Comparison of ENCODE assay signal across 12 cellular contexts in genomic region chr7:36286688-36287087, GRCh38.
DNase-seq lines count a peak whose midpoint lies in the region; ATAC-seq and TF ChIP-seq lines count a peak whose summit lies in the region.
"Had no signal": no experiment of that assay in that cellular context is flagged by ENCODE, and none has a peak within 500 bp of the region (broad histone marks: within the 10 kb centered on the region; RNA-seq: fewer than 3 reads in every experiment).

No MANE protein-coding gene starts in this region.

- peaks cover 87% of the 10 kb centered on the region for H3K4me1 Mint-ChIP-seq in activated CD4-positive, alpha-beta T cell treated with anti-CD3 and anti-CD28 coated beads, Interleukin-2, amount 10 ng/mL, durations not matched to agents 7 days and 5 days

- ATAC-seq in HG03521 (IDR thresholded peaks at IDR 0.05; ENCODE audit: unreplicated experiment) (no peak), GM18519 (IDR thresholded peaks at IDR 0.05; ENCODE audit: low FRiP score, unreplicated experiment) (no peak)

- TF ChIP-seq CTCF in OCI-LY7 (conservative IDR thresholded peaks at IDR 0.05; ENCODE audit: low read length) (no peak), colonic mucosa (IDR thresholded peaks at IDR 0.05) (no peak)

- no peaks in the 10 kb centered on the region for H3K9me3 Mint-ChIP-seq in activated CD4-positive, alpha-beta T cell treated with anti-CD3 and anti-CD28 coated beads, Interleukin-2, amount 10 ng/mL, durations not matched to agents 7 days and 5 days
- H3K9me3 Mint-ChIP-seq: endodermal cell had no signal

- peaks cover 15% of the 10 kb centered on the region for H3K36me3 Mint-ChIP-seq in activated CD4-positive, alpha-beta T cell treated with anti-CD3 and anti-CD28 coated beads, Interleukin-2, amount 10 ng/mL, durations not matched to agents 7 days and 5 days (ENCODE audit: low read depth)

- no peaks in the 10 kb centered on the region for H4K20me1 ChIP-seq in OCI-LY7 (ENCODE audit: insufficient read depth, low read length)

- no peak overlapping the region for H3K4me3 ChIP-seq in OCI-LY7 (ENCODE audit: low read depth, low read length, poor library complexity, severe bottlenecking)
- H3K4me3 ChIP-seq in colonic mucosa, result no peak overlapping the region
- H3K4me3 ChIP-seq in skin epidermis, result no peak overlapping the region
- H3K4me3 ChIP-seq: thyroid gland had no signal

- H3K27ac ChIP-seq in OCI-LY7 (ENCODE audit: low read depth, low read length, poor library complexity, severe bottlenecking) (peak overlapping the region; percentile 75), colonic mucosa (peak overlapping the region; percentile 60), skin epidermis (peak overlapping the region in 14 of 21 experiments; percentile 5 to 90 (median 45))
- H3K27ac ChIP-seq: thyroid gland had no signal

- BruUV-seq in OCI-LY7 (replicated peaks; lab: Mats Ljungman, UMichigan), result no TSS peak

- no peaks in the 10 kb centered on the region for H3K9me2 ChIP-seq in OCI-LY7 (ENCODE audit: insufficient read depth, low read length)

- no peak overlapping the region for H3K9ac ChIP-seq in colonic mucosa (ENCODE audit: low read depth in 2 of 2, low read length in 2 of 2)

- H3K27ac Mint-ChIP-seq in activated CD4-positive, alpha-beta T cell treated with anti-CD3 and anti-CD28 coated beads, Interleukin-2, amount 10 ng/mL, durations not matched to agents 7 days and 5 days, result peak overlapping the region; percentile 95

- H3K4me2 ChIP-seq in OCI-LY7 (ENCODE audit: low read length), result peak overlapping the region; percentile 43

- DNase-seq in activated CD4-positive, alpha-beta T cell treated with anti-CD3 and anti-CD28 coated beads, Interleukin-2, amount 10 ng/mL, durations not matched to agents 7 days and 5 days, result no peak
- DNase-seq in activated CD4-positive, alpha-beta T cell treated with anti-CD3 and anti-CD28 coated beads, Interleukin-2, amount 50 U/mL, for 4 hours, result no peak
- DNase-seq in OCI-LY7 (ENCODE audit: low spot score) (no peak), colonic mucosa (no peak)
- DNase-seq in NK-92 treated with Interleukin-12 subunit alpha and Interleukin-12 subunit beta, amount 100 ng/mL, for 24 hours (lab: John Stamatoyannopoulos, UW), result no peak
- DNase-seq: endodermal cell, Kasumi-1, thyroid gland had no signal

- POLR2A ChIA-PET in activated CD4-positive, alpha-beta T cell treated with anti-CD3 and anti-CD28 coated beads, Interleukin-2, amount 10 ng/mL, durations not matched to agents 7 days and 5 days (lab: Charles Lee), result no interaction called here
- POLR2A ChIA-PET in OCI-LY7 (lab: Charles Lee), result interaction anchor here (0.7 to 2.3 kb wide), 10 partner anchors 8 to 367 kb away, joined by 3 to 24 read pairs (median 4); no protein-coding TSS in a partner anchor

- H3K4me3 Mint-ChIP-seq in activated CD4-positive, alpha-beta T cell treated with anti-CD3 and anti-CD28 coated beads, Interleukin-2, amount 10 ng/mL, durations not matched to agents 7 days and 5 days, result peak overlapping the region; percentile 68
- H3K4me3 Mint-ChIP-seq: endodermal cell had no signal

- peaks cover 62% of the 10 kb centered on the region for H3K4me1 ChIP-seq in OCI-LY7 (ENCODE audit: insufficient read depth, low read length, poor library complexity, severe bottlenecking)
- peaks cover 3% of the 10 kb centered on the region for H3K4me1 ChIP-seq in colonic mucosa

- CTCF ChIA-PET in activated CD4-positive, alpha-beta T cell treated with anti-CD3 and anti-CD28 coated beads, Interleukin-2, amount 10 ng/mL, durations not matched to agents 7 days and 5 days (lab: Charles Lee), result interaction anchor here (1.3 to 1.8 kb wide), 4 partner anchors 13 to 303 kb away, joined by 4 to 5 read pairs (median 5); no protein-coding TSS in a partner anchor
- CTCF ChIA-PET in OCI-LY7 (lab: Charles Lee; ENCODE audit: unreplicated experiment), result interaction anchor here (0.6 to 2.5 kb wide), 3 partner anchors 19 to 160 kb away, joined by 3 to 7 read pairs (median 5); no protein-coding TSS in a partner anchor

- no peaks in the 10 kb centered on the region for H3K36me3 ChIP-seq in OCI-LY7 (ENCODE audit: insufficient read depth, low read length)
- H3K36me3 ChIP-seq in colonic mucosa, result no peaks in the 10 kb centered on the region
- H3K36me3 ChIP-seq: thyroid gland had no signal

- H3K27me3 ChIP-seq in colonic mucosa, result no peaks in the 10 kb centered on the region
- H3K27me3 ChIP-seq: thyroid gland had no signal

- H3K9me3 ChIP-seq in OCI-LY7 (ENCODE audit: low read length) (no peaks in the 10 kb centered on the region), colonic mucosa (no peaks in the 10 kb centered on the region)
- H3K9me3 ChIP-seq: thyroid gland had no signal

- peak overlapping the region; percentile 5; the same call in 1 of the 2 replicates for H2AFZ ChIP-seq in OCI-LY7 (ENCODE audit: low read length)

- H3K79me2 ChIP-seq in OCI-LY7 (ENCODE audit: insufficient read depth, low read depth, low read length), result no peaks in the 10 kb centered on the region

- no peaks in the 10 kb centered on the region for H3K27me3 Mint-ChIP-seq in activated CD4-positive, alpha-beta T cell treated with anti-CD3 and anti-CD28 coated beads, Interleukin-2, amount 10 ng/mL, durations not matched to agents 7 days and 5 days
- H3K27me3 Mint-ChIP-seq: progenitor cell of endocrine pancreas had no signal

- intact Hi-C loops in OCI-LY7 (cut with micrococcal nuclease; ENCODE audit: unreplicated experiment), result loop anchor here (1.0 to 10.0 kb wide), 3 partner anchors 94 to 594 kb away; partner anchors contain the start of gene SEPTIN7
- intact Hi-C loops in colonic mucosa (cut with DNase I), result loop anchor here (10.0 kb wide), 1 partner anchor 132 kb away; the partner anchor contains the start of gene EEPD1
